ENCODE assay signal across 1 cellular context in the genomic region with DNA sequence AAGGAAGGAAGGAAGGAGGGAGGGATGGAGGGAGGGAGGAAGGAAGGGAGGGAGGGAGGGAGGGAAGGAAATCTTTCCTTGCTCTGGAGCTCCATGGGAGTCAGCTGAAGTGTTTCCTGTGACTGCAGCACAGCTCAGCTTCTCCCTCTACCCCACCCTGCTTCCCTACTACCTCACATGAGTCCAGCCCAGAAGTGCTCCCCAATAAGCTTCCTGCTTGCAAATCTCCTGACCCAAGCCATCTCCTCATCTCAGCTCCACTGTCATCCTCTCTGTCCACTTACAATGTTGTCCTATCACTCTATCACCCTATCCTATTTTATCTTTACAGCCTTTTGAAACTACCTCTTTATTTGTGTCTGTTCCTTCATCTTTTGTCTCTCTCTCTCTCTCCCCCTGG.
A peak's percentile ranks its signal among the peaks of the same experiment; 100 is the strongest.
TF ChIP-seq lines count a peak whose summit lies in the region.

No MANE protein-coding gene starts in this region.

TF ChIP-seq in K562, 482 proteins besides CTCF, POLR2A, EP300 and RAD21 (continued from another document):
- TF ChIP-seq, protein P1, sequence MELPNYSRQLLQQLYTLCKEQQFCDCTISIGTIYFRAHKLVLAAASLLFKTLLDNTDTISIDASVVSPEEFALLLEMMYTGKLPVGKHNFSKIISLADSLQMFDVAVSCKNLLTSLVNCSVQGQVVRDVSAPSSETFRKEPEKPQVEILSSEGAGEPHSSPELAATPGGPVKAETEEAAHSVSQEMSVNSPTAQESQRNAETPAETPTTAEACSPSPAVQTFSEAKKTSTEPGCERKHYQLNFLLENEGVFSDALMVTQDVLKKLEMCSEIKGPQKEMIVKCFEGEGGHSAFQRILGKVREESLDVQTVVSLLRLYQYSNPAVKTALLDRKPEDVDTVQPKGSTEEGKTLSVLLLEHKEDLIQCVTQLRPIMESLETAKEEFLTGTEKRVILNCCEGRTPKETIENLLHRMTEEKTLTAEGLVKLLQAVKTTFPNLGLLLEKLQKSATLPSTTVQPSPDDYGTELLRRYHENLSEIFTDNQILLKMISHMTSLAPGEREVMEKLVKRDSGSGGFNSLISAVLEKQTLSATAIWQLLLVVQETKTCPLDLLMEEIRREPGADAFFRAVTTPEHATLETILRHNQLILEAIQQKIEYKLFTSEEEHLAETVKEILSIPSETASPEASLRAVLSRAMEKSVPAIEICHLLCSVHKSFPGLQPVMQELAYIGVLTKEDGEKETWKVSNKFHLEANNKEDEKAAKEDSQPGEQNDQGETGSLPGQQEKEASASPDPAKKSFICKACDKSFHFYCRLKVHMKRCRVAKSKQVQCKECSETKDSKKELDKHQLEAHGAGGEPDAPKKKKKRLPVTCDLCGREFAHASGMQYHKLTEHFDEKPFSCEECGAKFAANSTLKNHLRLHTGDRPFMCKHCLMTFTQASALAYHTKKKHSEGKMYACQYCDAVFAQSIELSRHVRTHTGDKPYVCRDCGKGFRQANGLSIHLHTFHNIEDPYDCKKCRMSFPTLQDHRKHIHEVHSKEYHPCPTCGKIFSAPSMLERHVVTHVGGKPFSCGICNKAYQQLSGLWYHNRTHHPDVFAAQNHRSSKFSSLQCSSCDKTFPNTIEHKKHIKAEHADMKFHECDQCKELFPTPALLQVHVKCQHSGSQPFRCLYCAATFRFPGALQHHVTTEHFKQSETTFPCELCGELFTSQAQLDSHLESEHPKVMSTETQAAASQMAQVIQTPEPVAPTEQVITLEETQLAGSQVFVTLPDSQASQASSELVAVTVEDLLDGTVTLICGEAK (IDR thresholded peaks at IDR 0.05), result 0 out of 2 replicates have a peak, but pooled peaks have one; percentile 46
- TF ChIP-seq, protein P1 (CRISPR knock-in tag; IDR thresholded peaks at IDR 0.05), result no peak
- TF ChIP-seq RBBP5 (IDR thresholded peaks at IDR 0.05; ENCODE audit: borderline replicate concordance, insufficient read depth, low read length, poor library complexity, severe bottlenecking), result peak; percentile 15
- no peak for TF ChIP-seq ZNF184 (CRISPR knock-in tag; IDR thresholded peaks at IDR 0.05)
- TF ChIP-seq ELF1 (tag; IDR thresholded peaks at IDR 0.05), result no peak
- TF ChIP-seq SMARCB1 (IDR thresholded peaks at IDR 0.05; ENCODE audit: insufficient read length, low read depth), result no peak
